2 cellular contexts compared by ENCODE assay signal in the genomic region with DNA sequence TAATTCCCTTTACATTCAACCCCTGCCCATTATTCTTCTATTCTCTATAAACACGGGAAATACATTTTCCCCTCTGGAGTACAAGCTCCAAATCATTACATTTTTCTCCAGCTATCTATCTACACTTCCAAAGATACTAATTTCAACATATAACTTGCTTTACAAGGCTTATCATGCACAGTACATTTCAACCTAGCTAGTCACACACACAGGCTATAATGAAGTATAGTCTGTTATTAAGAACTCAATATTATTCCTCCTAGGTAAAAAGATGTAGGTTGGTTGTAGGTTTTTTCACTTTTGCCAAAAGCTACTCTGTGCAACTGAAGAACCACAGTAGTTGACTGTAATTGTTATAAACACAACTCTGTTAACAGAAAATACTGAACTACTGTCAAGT.
TF ChIP-seq lines count a peak whose summit lies in the region.

No MANE protein-coding gene starts in this region.

TF ChIP-seq in HEK293, 187 proteins besides CTCF, POLR2A, EP300 and RAD21:
- TF ChIP-seq, protein P1, sequence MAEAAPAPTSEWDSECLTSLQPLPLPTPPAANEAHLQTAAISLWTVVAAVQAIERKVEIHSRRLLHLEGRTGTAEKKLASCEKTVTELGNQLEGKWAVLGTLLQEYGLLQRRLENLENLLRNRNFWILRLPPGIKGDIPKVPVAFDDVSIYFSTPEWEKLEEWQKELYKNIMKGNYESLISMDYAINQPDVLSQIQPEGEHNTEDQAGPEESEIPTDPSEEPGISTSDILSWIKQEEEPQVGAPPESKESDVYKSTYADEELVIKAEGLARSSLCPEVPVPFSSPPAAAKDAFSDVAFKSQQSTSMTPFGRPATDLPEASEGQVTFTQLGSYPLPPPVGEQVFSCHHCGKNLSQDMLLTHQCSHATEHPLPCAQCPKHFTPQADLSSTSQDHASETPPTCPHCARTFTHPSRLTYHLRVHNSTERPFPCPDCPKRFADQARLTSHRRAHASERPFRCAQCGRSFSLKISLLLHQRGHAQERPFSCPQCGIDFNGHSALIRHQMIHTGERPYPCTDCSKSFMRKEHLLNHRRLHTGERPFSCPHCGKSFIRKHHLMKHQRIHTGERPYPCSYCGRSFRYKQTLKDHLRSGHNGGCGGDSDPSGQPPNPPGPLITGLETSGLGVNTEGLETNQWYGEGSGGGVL (tag by site-specific recombination; IDR thresholded peaks at IDR 0.05), result no peak
- TF ChIP-seq, protein P2, sequence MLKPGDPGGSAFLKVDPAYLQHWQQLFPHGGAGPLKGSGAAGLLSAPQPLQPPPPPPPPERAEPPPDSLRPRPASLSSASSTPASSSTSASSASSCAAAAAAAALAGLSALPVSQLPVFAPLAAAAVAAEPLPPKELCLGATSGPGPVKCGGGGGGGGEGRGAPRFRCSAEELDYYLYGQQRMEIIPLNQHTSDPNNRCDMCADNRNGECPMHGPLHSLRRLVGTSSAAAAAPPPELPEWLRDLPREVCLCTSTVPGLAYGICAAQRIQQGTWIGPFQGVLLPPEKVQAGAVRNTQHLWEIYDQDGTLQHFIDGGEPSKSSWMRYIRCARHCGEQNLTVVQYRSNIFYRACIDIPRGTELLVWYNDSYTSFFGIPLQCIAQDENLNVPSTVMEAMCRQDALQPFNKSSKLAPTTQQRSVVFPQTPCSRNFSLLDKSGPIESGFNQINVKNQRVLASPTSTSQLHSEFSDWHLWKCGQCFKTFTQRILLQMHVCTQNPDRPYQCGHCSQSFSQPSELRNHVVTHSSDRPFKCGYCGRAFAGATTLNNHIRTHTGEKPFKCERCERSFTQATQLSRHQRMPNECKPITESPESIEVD (tag by site-specific recombination; IDR thresholded peaks at IDR 0.05), result peak; percentile 28; the same call in 1 of the 2 replicates
TF ChIP-seq in HEK293: peak in this region for 1.

TF ChIP-seq in GM12878, 131 proteins besides CTCF, POLR2A, EP300 and RAD21:
- TF ChIP-seq E2F8 (IDR thresholded peaks at IDR 0.05; ENCODE audit: low read depth, partially characterized antibody), result no peak
- no peak for TF ChIP-seq TCF3 (IDR thresholded peaks at IDR 0.05; ENCODE audit: borderline replicate concordance, insufficient read depth, low read depth, low read length)
